Comparison of ENCODE assay signal across 16 cellular contexts in genomic region chr22:47171441-47172221, GRCh38.
DNase-seq lines count a peak whose midpoint lies in the region; ATAC-seq and TF ChIP-seq lines count a peak whose summit lies in the region.
"Had no signal": no experiment of that assay in that cellular context is flagged by ENCODE, and none has a peak within 500 bp of the region (broad histone marks: within the 10 kb centered on the region; RNA-seq: fewer than 3 reads in every experiment).

No MANE protein-coding gene starts in this region.

- no peak for TF ChIP-seq EP300 in transverse colon (IDR thresholded peaks at IDR 0.05; ENCODE audit: low read depth)

- DNase-seq in Right ventricle myocardium superior (peak; percentile 37), left ventricle myocardium inferior (no peak), WTC11 (ENCODE audit: low spot score) (peak; percentile 8), mesenteric fat pad (ENCODE audit: low spot score) (peak; percentile 89), transverse colon (peak; percentile 4), caudate nucleus (lab: John Stamatoyannopoulos, UW) (no peak), HAP-1 (ENCODE audit: low spot score in 2 of 2) (no peak), NCI-H2081 treated with DMSO at 0.1 percent for 48 hours (lab: John Stamatoyannopoulos, UW) (no peak)
- DNase-seq: activated CD4-positive, alpha-beta T cell treated with anti-CD3 and anti-CD28 coated beads, Interleukin-2, amount 10 ng/mL, durations not matched to agents 24 days and 14 days; activated naive CD4-positive, alpha-beta T cell treated with anti-CD3 and anti-CD28 coated beads for 36 hours; CD4-positive, alpha-beta memory T cell; NCI-H1694; NCI-H69; retina; stimulated activated CD4-positive, alpha-beta T cell treated with anti-CD3 and anti-CD28 coated beads, Interleukin-15, amount 100 ng/mL, for 24 hours had no signal

- no peak overlapping the region for H3K27ac Mint-ChIP-seq in WTC11
- H3K27ac Mint-ChIP-seq: activated CD4-positive, alpha-beta T cell treated with anti-CD3 and anti-CD28 coated beads, Interleukin-2, amount 10 ng/mL, durations not matched to agents 24 days and 14 days; activated naive CD4-positive, alpha-beta T cell treated with anti-CD3 and anti-CD28 coated beads for 36 hours; CD4-positive, alpha-beta memory T cell had no signal

- H3K9me3 ChIP-seq in left ventricle myocardium inferior (replicated peaks) (peaks cover 6% of the 10 kb centered on the region), transverse colon (no peaks in the 10 kb centered on the region), HAP-1 (no peaks in the 10 kb centered on the region)

- in situ Hi-C loops in transverse colon (cut with MboI; ENCODE audit: low pct_ligation_motif_present in 1 of 4, low pct_unique_long_range_greater_than_20kb in 1 of 4, low sequenced_read_pairs in 3 of 4) = no loop called here
- in situ Hi-C loops in HAP-1 (cut with MboI; ENCODE audit: low sequenced_read_pairs) = no loop called here

- H3K36me3 ChIP-seq in left ventricle myocardium inferior (peaks cover 13% of the 10 kb centered on the region), transverse colon (no peaks in the 10 kb centered on the region), HAP-1 (replicated peaks) (no peaks in the 10 kb centered on the region)

- CTCF ChIA-PET in WTC11 (lab: Charles Lee) = interaction anchor here (0.8 kb wide), 1 partner anchor 369 kb away, joined by 3 read pairs; no protein-coding TSS in a partner anchor

- no peak for ATAC-seq in Right ventricle myocardium superior (ENCODE audit: poor library complexity)
- ATAC-seq in WTC11 = no peak

- 87% methylated on average over 20 of the region's 20 CpGs; no CpG with 5 or more reads in 1 of the 2 donors for WGBS in transverse colon (ENCODE audit: low coverage in 1 of 2), 2 donors

- H3K27ac ChIP-seq in left ventricle myocardium inferior (replicated peaks) = no peak overlapping the region
- H3K27ac ChIP-seq in transverse colon = no peak overlapping the region
- no peak overlapping the region for H3K27ac ChIP-seq in caudate nucleus (ENCODE audit: low read depth, low read length)
- H3K27ac ChIP-seq: KMS-11 had no signal

- H3K27me3 Mint-ChIP-seq in WTC11 (ENCODE audit: low read depth) = no peaks in the 10 kb centered on the region
- H3K27me3 Mint-ChIP-seq: activated CD4-positive, alpha-beta T cell treated with anti-CD3 and anti-CD28 coated beads, Interleukin-2, amount 10 ng/mL, durations not matched to agents 24 days and 14 days; CD4-positive, alpha-beta memory T cell had no signal

- no peak for TF ChIP-seq CTCF in left ventricle myocardium inferior (IDR thresholded peaks at IDR 0.05; ENCODE audit: borderline replicate concordance)
- TF ChIP-seq CTCF in WTC11 (IDR thresholded peaks at IDR 0.05) = no peak
- TF ChIP-seq CTCF in transverse colon (IDR thresholded peaks at IDR 0.05) = no peak

- POLR2A ChIA-PET in WTC11 (lab: Charles Lee) = no interaction called here

- peaks cover 11% of the 10 kb centered on the region for H3K36me3 Mint-ChIP-seq in WTC11

- H3K9me3 Mint-ChIP-seq in WTC11 = peaks cover 10% of the 10 kb centered on the region
- H3K9me3 Mint-ChIP-seq: activated CD4-positive, alpha-beta T cell treated with anti-CD3 and anti-CD28 coated beads, Interleukin-2, amount 10 ng/mL, durations not matched to agents 24 days and 14 days had no signal

- H3K4me1 ChIP-seq in left ventricle myocardium inferior (peaks cover 25% of the 10 kb centered on the region), transverse colon (no peaks in the 10 kb centered on the region), HAP-1 (no peaks in the 10 kb centered on the region)

- H3K4me3 ChIP-seq in left ventricle myocardium inferior (no peak overlapping the region), transverse colon (no peak overlapping the region), HAP-1 (no peak overlapping the region)

- no peak for TF ChIP-seq POLR2A in transverse colon (IDR thresholded peaks at IDR 0.05)

- intact Hi-C loops in Right ventricle myocardium superior (cut with DNase I) = no loop called here
- intact Hi-C loops in left ventricle myocardium inferior (cut with micrococcal nuclease) = no loop called here
- intact Hi-C loops in transverse colon (cut with DNase I; ENCODE audit: low total_unique reads) = no loop called here

- H3K4me3 Mint-ChIP-seq in WTC11 = no peak overlapping the region
- H3K4me3 Mint-ChIP-seq: activated CD4-positive, alpha-beta T cell treated with anti-CD3 and anti-CD28 coated beads, Interleukin-2, amount 10 ng/mL, durations not matched to agents 24 days and 14 days; activated naive CD4-positive, alpha-beta T cell treated with anti-CD3 and anti-CD28 coated beads for 36 hours; CD4-positive, alpha-beta memory T cell had no signal

- H3K27me3 ChIP-seq in left ventricle myocardium inferior (ENCODE audit: low read depth) = no peaks in the 10 kb centered on the region
- H3K27me3 ChIP-seq in transverse colon = no peaks in the 10 kb centered on the region
- no peaks in the 10 kb centered on the region for H3K27me3 ChIP-seq in HAP-1 (ENCODE audit: low read depth)

- H3K4me1 Mint-ChIP-seq in WTC11 = no peaks in the 10 kb centered on the region
- H3K4me1 Mint-ChIP-seq: activated CD4-positive, alpha-beta T cell treated with anti-CD3 and anti-CD28 coated beads, Interleukin-2, amount 10 ng/mL, durations not matched to agents 24 days and 14 days; CD4-positive, alpha-beta memory T cell had no signal

TF ChIP-seq in WTC11, 78 proteins besides CTCF, POLR2A, EP300 and RAD21:
- TF ChIP-seq ATF6 (CRISPR knock-in tag; IDR thresholded peaks at IDR 0.05) = no peak
- TF ChIP-seq JUN (CRISPR knock-in tag; IDR thresholded peaks at IDR 0.05) = no peak

Comparison
In these comparisons a context has a peak if more than half of its experiments do, and no peak if none do; other contexts are left out.
1. DNase-seq: peak in Right ventricle myocardium superior (single experiment), WTC11 (single experiment), mesenteric fat pad (single experiment) and transverse colon (single experiment); none in left ventricle myocardium inferior (single experiment), caudate nucleus (0 of 61), HAP-1 (0 of 2) and NCI-H2081 treated with DMSO at 0.1 percent for 48 hours (single experiment).